In the genomic region with DNA sequence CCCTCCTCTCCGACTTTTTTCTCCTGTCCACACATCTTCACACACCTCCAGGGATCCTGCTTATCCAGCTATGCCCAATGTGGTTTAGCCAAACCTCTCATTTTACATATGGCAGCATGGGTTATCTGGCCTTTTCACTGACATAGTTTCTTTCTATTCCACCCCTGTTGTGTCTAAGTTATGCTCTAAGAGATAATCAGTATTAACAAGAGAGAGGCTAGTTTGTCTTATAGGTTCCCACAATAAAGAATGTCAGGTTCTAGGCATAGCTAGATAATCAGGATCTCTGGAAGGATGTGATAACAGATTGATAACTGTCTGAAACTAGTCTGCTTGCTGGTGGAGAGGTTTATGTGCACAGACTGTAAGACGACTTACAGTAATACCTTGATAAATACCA, we compare ENCODE assay signal across 29 cellular contexts.
"Had no signal": no experiment of that assay in that cellular context is flagged by ENCODE, and none has a peak within 500 bp of the region (broad histone marks: within the 10 kb centered on the region; RNA-seq: fewer than 3 reads in every experiment).

No MANE protein-coding gene starts in this region.

- H3K27me3 Mint-ChIP-seq: activated CD4-positive, alpha-beta T cell treated with anti-CD3 and anti-CD28 coated beads for 36 hours; activated CD4-positive, alpha-beta T cell treated with anti-CD3 and anti-CD28 coated beads, Interleukin-2, amount 10 ng/mL, durations not matched to agents 7 days and 5 days; activated CD8-positive, alpha-beta T cell treated with anti-CD3 and anti-CD28 coated beads for 36 hours; activated naive CD8-positive, alpha-beta T cell; activated T-helper 17 cell treated with anti-CD3 and anti-CD28 coated beads, Interleukin-2, amount 50 U/mL, for 72 hours; central memory CD8-positive, alpha-beta T cell had no signal

- H3K9me3 Mint-ChIP-seq: activated CD4-positive, alpha-beta T cell treated with anti-CD3 and anti-CD28 coated beads, Interleukin-2, amount 10 ng/mL, durations not matched to agents 7 days and 5 days; activated CD8-positive, alpha-beta T cell treated with anti-CD3 and anti-CD28 coated beads for 36 hours; activated T-cell treated with anti-CD3 and anti-CD28 coated beads, Interleukin-2, amount 50 U/mL, for 4 hours; activated T-helper 17 cell treated with anti-CD3 and anti-CD28 coated beads, Interleukin-2, amount 50 U/mL, for 72 hours; central memory CD8-positive, alpha-beta T cell had no signal

- H3K4me1 ChIP-seq: esophagus squamous epithelium, gastroesophageal sphincter, heart right ventricle had no signal

- DNase-seq: activated CD4-positive, alpha-beta T cell treated with anti-CD3 and anti-CD28 coated beads for 36 hours; activated CD4-positive, alpha-beta T cell treated with anti-CD3 and anti-CD28 coated beads, Interleukin-2, amount 10 ng/mL, durations not matched to agents 7 days and 5 days; activated CD4-positive, alpha-beta T cell treated with anti-CD3 and anti-CD28 coated beads, Interleukin-2, amount 50 U/mL, for 4 hours; activated CD4-positive, CD25-positive, alpha-beta regulatory T cell; activated CD4-positive, CD25-positive, alpha-beta regulatory T cell treated with anti-CD3 and anti-CD28 coated beads, Interleukin-2, amount 50 U/mL, for 72 hours; activated CD8-positive, alpha-beta memory T cell treated with anti-CD3 and anti-CD28 coated beads for 24 hours; activated CD8-positive, alpha-beta T cell treated with anti-CD3 and anti-CD28 coated beads for 36 hours; activated effector memory CD4-positive, alpha-beta T cell treated with Interleukin-2 at 50 U/mL for 16 hours; activated gamma-delta T cell treated with Interleukin-2 at 50 U/mL for 16 hours; activated naive CD4-positive, alpha-beta T cell treated with anti-CD3 and anti-CD28 coated beads, Interleukin-2, amount 50 U/mL, for 16 hours; activated naive CD4-positive, alpha-beta T cell treated with Interleukin-2 at 50 U/mL for 16 hours; activated T-cell treated with anti-CD3 and anti-CD28 coated beads, Interleukin-2, amount 50 U/mL, for 4 hours; amniotic stem cell; anterior cingulate cortex; brain microvascular endothelial cell; effector CD8-positive, alpha-beta T cell; esophagus squamous epithelium; foreskin melanocyte; heart right ventricle; T-helper 2 cell had no signal

- H3K36me3 Mint-ChIP-seq: activated naive CD8-positive, alpha-beta T cell had no signal

- H3K27me3 ChIP-seq: brain microvascular endothelial cell, esophagus squamous epithelium, gastroesophageal sphincter, heart right ventricle had no signal

- H3K4me1 Mint-ChIP-seq: activated T-helper 17 cell treated with anti-CD3 and anti-CD28 coated beads, Interleukin-2, amount 50 U/mL, for 72 hours; central memory CD8-positive, alpha-beta T cell had no signal

- FAIRE-seq: astrocyte, bronchial epithelial cell, endometrium, endothelial cell of umbilical vein had no signal

- H3K36me3 ChIP-seq: brain microvascular endothelial cell had no signal

- H3K27ac ChIP-seq: brain microvascular endothelial cell, epithelial cell of prostate, esophagus squamous epithelium, gastroesophageal sphincter, heart right ventricle had no signal

- H3K27ac Mint-ChIP-seq: activated CD4-positive, alpha-beta T cell treated with anti-CD3 and anti-CD28 coated beads for 36 hours; activated CD4-positive, alpha-beta T cell treated with anti-CD3 and anti-CD28 coated beads, Interleukin-2, amount 10 ng/mL, durations not matched to agents 7 days and 5 days; activated CD8-positive, alpha-beta T cell treated with anti-CD3 and anti-CD28 coated beads for 36 hours; activated naive CD8-positive, alpha-beta T cell; activated T-helper 17 cell treated with anti-CD3 and anti-CD28 coated beads, Interleukin-2, amount 50 U/mL, for 72 hours had no signal

- ATAC-seq: activated CD4-positive, alpha-beta T cell treated with anti-CD3 and anti-CD28 coated beads for 36 hours; activated CD8-positive, alpha-beta T cell treated with anti-CD3 and anti-CD28 coated beads for 36 hours; activated T-cell treated with anti-CD3 and anti-CD28 coated beads, Interleukin-2, amount 50 U/mL, for 4 hours; activated T-helper 17 cell treated with anti-CD3 and anti-CD28 coated beads, Interleukin-2, amount 50 U/mL, for 72 hours; gastroesophageal sphincter; heart right ventricle had no signal

- H3K9me3 ChIP-seq: esophagus squamous epithelium, gastroesophageal sphincter, heart right ventricle had no signal

- H3K4me3 Mint-ChIP-seq: activated CD4-positive, alpha-beta T cell treated with anti-CD3 and anti-CD28 coated beads for 36 hours; activated CD4-positive, alpha-beta T cell treated with anti-CD3 and anti-CD28 coated beads, Interleukin-2, amount 10 ng/mL, durations not matched to agents 7 days and 5 days; activated CD8-positive, alpha-beta T cell treated with anti-CD3 and anti-CD28 coated beads for 36 hours; activated naive CD8-positive, alpha-beta T cell; activated T-cell treated with anti-CD3 and anti-CD28 coated beads, Interleukin-2, amount 50 U/mL, for 4 hours; activated T-helper 17 cell treated with anti-CD3 and anti-CD28 coated beads, Interleukin-2, amount 50 U/mL, for 72 hours; central memory CD8-positive, alpha-beta T cell had no signal

- H3K4me3 ChIP-seq: esophagus squamous epithelium, gastroesophageal sphincter, heart right ventricle had no signal
